ENCODE assay signal across 8 cellular contexts in genomic region chr17:80991645-80992076, GRCh38. TPM values are rescaled to one million over a fixed set of nuclear protein-coding genes. Genes with fewer than 3 reads are reported as not detected.
A peak's percentile ranks its signal among the peaks of the same experiment; 100 is the strongest.
DNase-seq lines count a peak whose midpoint lies in the region; ATAC-seq and TF ChIP-seq lines count a peak whose summit lies in the region.

CHMP6 (plus strand) TSS chr17:80991841; CDS start chr17:80991919, 78 bp downstream.

- H3K27me3 ChIP-seq in CD4-positive, alpha-beta T cell (ENCODE audit: control insufficient read depth, insufficient read depth, low read length), result no peaks in the 10 kb centered on the region

- CTCF ChIA-PET in CD4-positive, alpha-beta T cell (lab: Charles Lee), result interaction anchor here (1.5 kb wide), 1 partner anchor 110 kb away, joined by 7 read pairs; no protein-coding TSS in a partner anchor

- H3K9me3 ChIP-seq in CD4-positive, alpha-beta T cell (ENCODE audit: control insufficient read depth, low read length), result no peaks in the 10 kb centered on the region

- peak within 1 kb of the TSS; percentile 41 for H3K27ac ChIP-seq in CD4-positive, alpha-beta T cell (ENCODE audit: low read depth, low read length)
- H3K27ac ChIP-seq in cingulate gyrus (ENCODE audit: low read depth, low read length), result peak within 1 kb of the TSS; percentile 29

- no peak for TF ChIP-seq CTCF in CD4-positive, alpha-beta T cell (IDR thresholded peaks at IDR 0.05)

- intact Hi-C loops in CD4-positive, alpha-beta T cell (cut with DNase I, micrococcal nuclease), result loop anchor here in 1 of 2 experiments (2.0 to 10.0 kb wide), 4 partner anchors 43 to 561 kb away; partner anchors contain the start of genes BAIAP2, FAAP100, NDUFAF8 and TEPSIN

- peak; percentile 70 for ATAC-seq in CD4-positive, alpha-beta T cell (ENCODE audit: poor library complexity)
- ATAC-seq in GM21360 (IDR thresholded peaks at IDR 0.05; ENCODE audit: unreplicated experiment) (peak; percentile 51), HG03025 (IDR thresholded peaks at IDR 0.05; ENCODE audit: low FRiP score, unreplicated experiment) (no peak)

- POLR2A ChIA-PET in CD4-positive, alpha-beta T cell (lab: Charles Lee), result interaction anchor here (1.0 to 2.4 kb wide), 7 partner anchors 13 to 568 kb away, joined by 3 to 15 read pairs (median 7); partner anchors contain the start of genes BAIAP2, NDUFAF8 and TEPSIN

- H3K4me1 Mint-ChIP-seq in CD4-positive, alpha-beta T cell (ENCODE audit: low read depth), result peaks cover 21% of the 10 kb centered on the region

- H3K4me3 Mint-ChIP-seq in CD4-positive, alpha-beta T cell, result peak within 1 kb of the TSS; percentile 87

- H3K9me3 Mint-ChIP-seq in CD4-positive, alpha-beta T cell, result no peaks in the 10 kb centered on the region

- peaks cover 17% of the 10 kb centered on the region for H3K36me3 Mint-ChIP-seq in CD4-positive, alpha-beta T cell (ENCODE audit: low read depth)

- H3K27ac Mint-ChIP-seq in CD4-positive, alpha-beta T cell, result peak within 1 kb of the TSS; percentile 84

- peaks cover 4% of the 10 kb centered on the region for H3K27me3 Mint-ChIP-seq in CD4-positive, alpha-beta T cell

- peak; percentile 45 to 74 (median 63) for DNase-seq in CD4-positive, alpha-beta T cell
- peak; percentile 19 for DNase-seq in NCI-H2107 treated with DMSO at 0.1 percent for 48 hours (lab: John Stamatoyannopoulos, UW; ENCODE audit: unreplicated experiment)
- DNase-seq in activated CD4-positive, alpha-beta T cell treated with anti-CD3 and anti-CD28 coated beads for 48 hours, result peak; percentile 80
- DNase-seq in kidney glomerular epithelial cell (lab: John Stamatoyannopoulos, UW), result peak; percentile 50
- peak; percentile 55 to 72 for DNase-seq in stimulated activated CD4-positive, alpha-beta T cell treated with anti-CD3 and anti-CD28 coated beads, Interleukin-15, amount 100 ng/mL, for 48 hours (ENCODE audit: low read depth in 2 of 2)

RNA-seq across cellular contexts. Expression of gene CHMP6, which starts in this region (rescaled TPM):
- total RNA-seq in CD4-positive, alpha-beta T cell, result 10 to 100 TPM; 11.5 to 13.3 TPM

Comparison
In these comparisons a context has a peak if more than half of its experiments do, and no peak if none do; other contexts are left out.
1. DNase-seq: peak in every context shown above with its lines; median percentile 80 in activated CD4-positive, alpha-beta T cell treated with anti-CD3 and anti-CD28 coated beads for 48 hours; 64 in stimulated activated CD4-positive, alpha-beta T cell treated with anti-CD3 and anti-CD28 coated beads, Interleukin-15, amount 100 ng/mL, for 48 hours; 63 in CD4-positive, alpha-beta T cell; 50 in kidney glomerular epithelial cell; 19 in NCI-H2107 treated with DMSO at 0.1 percent for 48 hours.